ENCODE assay signal across 24 cellular contexts in genomic region chr1:200897188-200897710, GRCh38. TPM values are rescaled to one million over a fixed set of nuclear protein-coding genes. Genes with fewer than 3 reads are reported as not detected.
DNase-seq lines count a peak whose midpoint lies in the region; ATAC-seq, FAIRE-seq and TF ChIP-seq lines count a peak whose summit lies in the region.
"Had no signal": no experiment of that assay in that cellular context is flagged by ENCODE, and none has a peak within 500 bp of the region (broad histone marks: within the 10 kb centered on the region; RNA-seq: fewer than 3 reads in every experiment).

No MANE protein-coding gene starts in this region.

- DNase-seq in bronchial epithelial cell (ENCODE audit: low read depth) (no peak), stomach (no peak), GM13977 (ENCODE audit: low spot score) (no peak), endothelial cell (ENCODE audit: low spot score) (no peak)
- DNase-seq: activated CD4-positive, CD25-positive, alpha-beta regulatory T cell treated with anti-CD3 and anti-CD28 coated beads, Interleukin-2, amount 50 U/mL, for 72 hours; activated CD8-positive, alpha-beta memory T cell treated with anti-CD3 and anti-CD28 coated beads for 24 hours; activated T-cell treated with anti-CD3 and anti-CD28 coated beads, Interleukin-2, amount 50 U/mL, for 48 hours; AML-193; NCI-H1436 treated with DMSO at 0.1 percent for 48 hours; stimulated activated naive CD4-positive, alpha-beta T cell; T-helper 9 cell had no signal

- no peak overlapping the region for H3K27ac Mint-ChIP-seq in endothelial cell (ENCODE audit: unreplicated experiment)
- H3K27ac Mint-ChIP-seq: activated naive CD4-positive, alpha-beta T cell treated with anti-CD3 and anti-CD28 coated beads, Interleukin-2, amount 50 U/mL, for 24 hours had no signal

- peak; percentile 28 for FAIRE-seq in bronchial epithelial cell (lab: Jason Lieb, UNC)
- FAIRE-seq: astrocyte, frontal cortex had no signal

- H3K27ac ChIP-seq in HUES6 (ENCODE audit: low read depth, low read length) (0 out of 2 replicates have a peak overlapping the region, but pooled peaks have one; percentile 23), mucosa of rectum (ENCODE audit: low read depth in 2 of 2, low read length in 2 of 2) (peak overlapping the region; percentile 96), stomach (peak overlapping the region; percentile 47 to 91 (median 82))
- H3K27ac ChIP-seq: coronary artery, SK-N-MC had no signal

- H3K36me3 Mint-ChIP-seq in endothelial cell (ENCODE audit: low read depth, unreplicated experiment) = peaks cover 24% of the 10 kb centered on the region
- H3K36me3 Mint-ChIP-seq: activated naive CD4-positive, alpha-beta T cell treated with anti-CD3 and anti-CD28 coated beads, Interleukin-2, amount 50 U/mL, for 24 hours had no signal

- TF ChIP-seq CTCF in bronchial epithelial cell (IDR thresholded peaks at IDR 0.05; ENCODE audit: insufficient read depth, low read length, severe bottlenecking) (no peak), stomach (IDR thresholded peaks at IDR 0.05) (no peak), GM13977 (IDR thresholded peaks at IDR 0.05; ENCODE audit: extremely low read depth, insufficient read depth, missing control alignments) (no peak), endothelial cell (IDR thresholded peaks at IDR 0.05; ENCODE audit: unreplicated experiment) (no peak)

- H3K4me1 Mint-ChIP-seq in endothelial cell (ENCODE audit: unreplicated experiment) = peaks cover 47% of the 10 kb centered on the region

- in situ Hi-C loops in GM13977 (cut with MboI; ENCODE audit: low pct_unique_long_range_greater_than_20kb, low sequenced_read_pairs, unreplicated experiment) = no loop called here

- no peak overlapping the region for H3K4me3 Mint-ChIP-seq in endothelial cell (ENCODE audit: unreplicated experiment)
- H3K4me3 Mint-ChIP-seq: activated naive CD4-positive, alpha-beta T cell treated with anti-CD3 and anti-CD28 coated beads, Interleukin-2, amount 50 U/mL, for 24 hours had no signal

- peaks cover 57% of the 10 kb centered on the region for H3K4me1 ChIP-seq in HUES6 (ENCODE audit: control insufficient read depth, insufficient read depth, low read length)
- peaks cover 51 to 73% of the 10 kb centered on the region in 2 donors for H3K4me1 ChIP-seq in mucosa of rectum (ENCODE audit: control insufficient read depth in 2 of 2, insufficient read depth in 2 of 2, low read length in 2 of 2)
- peaks cover 0 to 46% (median 16%) of the 10 kb centered on the region in 4 donors for H3K4me1 ChIP-seq in stomach

- H3K4me3 ChIP-seq in HUES6 (ENCODE audit: low read depth, low read length) = no peak overlapping the region
- peak overlapping the region; percentile 72 for H3K4me3 ChIP-seq in bronchial epithelial cell (ENCODE audit: low read depth, low read length)
- peak overlapping the region; percentile 76 to 88 for H3K4me3 ChIP-seq in mucosa of rectum (ENCODE audit: low read length in 2 of 2)
- peak overlapping the region in 3 of 4 donors; percentile 5 to 52 (median 24) for H3K4me3 ChIP-seq in stomach
- H3K4me3 ChIP-seq: coronary artery, SK-N-MC, tibial nerve had no signal

- H3K9ac ChIP-seq in HUES6 (ENCODE audit: low read length) = no peak overlapping the region
- H3K9ac ChIP-seq in mucosa of rectum (ENCODE audit: low read depth in 1 of 2, low read length in 2 of 2) = peak overlapping the region; percentile 63 to 78

- H3K9me3 Mint-ChIP-seq in endothelial cell (ENCODE audit: unreplicated experiment) = no peaks in the 10 kb centered on the region
- H3K9me3 Mint-ChIP-seq: activated naive CD4-positive, alpha-beta T cell treated with anti-CD3 and anti-CD28 coated beads, Interleukin-2, amount 50 U/mL, for 24 hours had no signal

- intact Hi-C loops in stomach (cut with DNase I; ENCODE audit: low total_unique reads) = no loop called here

- peaks cover 9% of the 10 kb centered on the region for H3K27me3 Mint-ChIP-seq in endothelial cell (ENCODE audit: unreplicated experiment)

- 77 to 87% (median 81%) methylated on average over 6 of the region's 6 CpGs for WGBS in stomach, 5 donors

- ATAC-seq in GM21515 (IDR thresholded peaks at IDR 0.05; ENCODE audit: unreplicated experiment) (no peak), GM21360 (IDR thresholded peaks at IDR 0.05; ENCODE audit: unreplicated experiment) (no peak)

- H3K36me3 ChIP-seq in HUES6 (ENCODE audit: control insufficient read depth, insufficient read depth, low read length) (peaks cover 46% of the 10 kb centered on the region), bronchial epithelial cell (ENCODE audit: control insufficient read depth, insufficient read depth, low read length) (peaks cover 45% of the 10 kb centered on the region), mucosa of rectum (ENCODE audit: control insufficient read depth in 2 of 2, insufficient read depth in 2 of 2, low read length in 2 of 2) (peaks cover 36 to 45% of the 10 kb centered on the region in 2 donors), stomach (peaks cover 10 to 42% (median 20%) of the 10 kb centered on the region in 4 donors)
- H3K36me3 ChIP-seq: tibial nerve had no signal

- H3K27me3 ChIP-seq in HUES6 (ENCODE audit: control insufficient read depth, insufficient read depth, low read length) (no peaks in the 10 kb centered on the region), bronchial epithelial cell (ENCODE audit: control insufficient read depth, insufficient read depth, low read length) (no peaks in the 10 kb centered on the region), mucosa of rectum (ENCODE audit: control insufficient read depth in 2 of 2, insufficient read depth in 2 of 2, low read length in 2 of 2) (no peaks in the 10 kb centered on the region), stomach (no peaks in the 10 kb centered on the region)

- TF ChIP-seq POLR2A in stomach (IDR thresholded peaks at IDR 0.05) = no peak

- no peak for TF ChIP-seq EP300 in stomach (IDR thresholded peaks at IDR 0.05)

- H3K9me3 ChIP-seq in HUES6 (ENCODE audit: control insufficient read depth, insufficient read depth, low read depth, low read length) (no peaks in the 10 kb centered on the region), mucosa of rectum (ENCODE audit: control insufficient read depth in 2 of 2, low read length in 2 of 2) (no peaks in the 10 kb centered on the region), stomach (no peaks in the 10 kb centered on the region)
- H3K9me3 ChIP-seq: tibial nerve had no signal

RNA-seq across cellular contexts. Expression of gene INAVA, which starts 2.5 kb away (rescaled TPM):
- total RNA-seq in bronchial epithelial cell (28.7 and 39.7 TPM in 2 replicates), stomach (100 to 1,000 TPM in 3 of 5 donors, 10 to 100 TPM in 2; 38.0 to 184 (median 102) TPM), endothelial cell (ENCODE audit: unreplicated experiment) (35.8 TPM)
- 10 to 100 TPM; 11.3 to 75.3 (median 28.2) TPM for polyA plus RNA-seq in stomach
- total RNA-seq: tibial nerve had no signal

RNA-seq across cellular contexts. Expression of gene GPR25, which starts 24.5 kb away (rescaled TPM):
- total RNA-seq in bronchial epithelial cell (not detected in 2 replicates), stomach (not detected), endothelial cell (ENCODE audit: unreplicated experiment) (not detected)
- polyA plus RNA-seq in stomach = 1 to 10 TPM in 1 of 3 donors, under 1 TPM in 2; 0.08 to 1.5 (median 0.75) TPM
- total RNA-seq: astrocyte, Daoy, frontal cortex, H4, M059J, tibial nerve had no signal

Comparison
In these comparisons a context has a peak if more than half of its experiments do, and no peak if none do; other contexts are left out.
1. H3K27ac ChIP-seq: peak in every context shown above with its lines; median percentile 96 in mucosa of rectum; 82 in stomach; 23 in HUES6.